In genomic region chr21:44710756-44711326, GRCh38 we compare ENCODE assay signal across 11 cellular contexts. TPM values are rescaled to one million over a fixed set of nuclear protein-coding genes. Genes with fewer than 3 reads are reported as not detected.
DNase-seq lines count a peak whose midpoint lies in the region; ATAC-seq and TF ChIP-seq lines count a peak whose summit lies in the region.
"Had no signal": no experiment of that assay in that cellular context is flagged by ENCODE, and none has a peak within 500 bp of the region (broad histone marks: within the 10 kb centered on the region; RNA-seq: fewer than 3 reads in every experiment).

No MANE protein-coding gene starts in this region.

- peaks cover 3% of the 10 kb centered on the region for H3K36me3 Mint-ChIP-seq in activated T-cell treated with anti-CD3 and anti-CD28 coated beads, Interleukin-2, amount 50 U/mL, for 24 hours (ENCODE audit: low read depth)
- H3K36me3 Mint-ChIP-seq in CD14-positive monocyte, result peaks cover 0 to 9% of the 10 kb centered on the region in 2 donors

- H3K9me3 Mint-ChIP-seq in activated T-cell treated with anti-CD3 and anti-CD28 coated beads, Interleukin-2, amount 50 U/mL, for 24 hours, result peaks cover 4% of the 10 kb centered on the region
- H3K9me3 Mint-ChIP-seq in CD14-positive monocyte, result peaks cover 4 to 32% (median 17%) of the 10 kb centered on the region in 7 donors
- H3K9me3 Mint-ChIP-seq: neural crest cell had no signal

- peak overlapping the region; percentile 18 for H3K4me3 Mint-ChIP-seq in activated T-cell treated with anti-CD3 and anti-CD28 coated beads, Interleukin-2, amount 50 U/mL, for 24 hours
- peak overlapping the region in 1 of 2 donors; percentile 64 for H3K4me3 Mint-ChIP-seq in CD14-positive monocyte
- H3K4me3 Mint-ChIP-seq: neural crest cell had no signal

- peaks cover 89% of the 10 kb centered on the region for H3K27me3 Mint-ChIP-seq in activated T-cell treated with anti-CD3 and anti-CD28 coated beads, Interleukin-2, amount 50 U/mL, for 24 hours
- H3K27me3 Mint-ChIP-seq in CD14-positive monocyte (ENCODE audit: low read depth in 3 of 3), result peaks cover 93 to 100% (median 98%) of the 10 kb centered on the region in 3 donors

- peak; percentile 58 for DNase-seq in ELF-1 (ENCODE audit: low read depth, low spot score)
- peak; percentile 73 for DNase-seq in NCI-H146 treated with DMSO at 0.1 percent for 48 hours (lab: John Stamatoyannopoulos, UW; ENCODE audit: unreplicated experiment)
- no peak for DNase-seq in activated T-cell treated with anti-CD3 and anti-CD28 coated beads, Interleukin-2, amount 50 U/mL, for 24 hours
- peak; percentile 78 for DNase-seq in mesenteric fat pad (ENCODE audit: low spot score)
- no peak for DNase-seq in HuH-7 (ENCODE audit: low spot score)
- no peak for DNase-seq in CD14-positive monocyte (ENCODE audit: low spot score)
- no peak for DNase-seq in SK-N-DZ (ENCODE audit: low spot score)
- DNase-seq: amygdala had no signal

- no peak for ATAC-seq in GM19324 (IDR thresholded peaks at IDR 0.05; ENCODE audit: low FRiP score, unreplicated experiment)

- no peak overlapping the region for H3K27ac Mint-ChIP-seq in activated T-cell treated with anti-CD3 and anti-CD28 coated beads, Interleukin-2, amount 50 U/mL, for 24 hours
- H3K27ac Mint-ChIP-seq in CD14-positive monocyte, result peak overlapping the region in 1 of 7 donors; percentile 5

- peaks cover 36% of the 10 kb centered on the region for H3K4me1 Mint-ChIP-seq in activated T-cell treated with anti-CD3 and anti-CD28 coated beads, Interleukin-2, amount 50 U/mL, for 24 hours (ENCODE audit: low read depth)
- H3K4me1 Mint-ChIP-seq in CD14-positive monocyte, result peaks cover 1% of the 10 kb centered on the region

- TF ChIP-seq CTCF in CD14-positive monocyte (IDR thresholded peaks at IDR 0.05), result no peak

- intact Hi-C loops in CD14-positive monocyte (cut with micrococcal nuclease), result no loop called here

RNA-seq across cellular contexts. Expression of gene TSPEAR, which starts 0.5 kb away (rescaled TPM):
- total RNA-seq in mesenteric fat pad, result not detected
- not detected for polyA plus RNA-seq in CD14-positive monocyte
- not detected in 2 replicates for polyA plus RNA-seq in SK-N-DZ (2014; cell fraction: cytosol; rRNA removed)
- polyA plus RNA-seq in SK-N-DZ (2014; cell fraction: nucleus; rRNA removed), result not detected in 2 replicates
- total RNA-seq: Daoy, neural crest cell had no signal

RNA-seq across cellular contexts. Expression of gene KRTAP10-12, which starts 13.9 kb away (rescaled TPM):
- not detected for total RNA-seq in mesenteric fat pad
- not detected for polyA plus RNA-seq in CD14-positive monocyte
- polyA plus RNA-seq in SK-N-DZ (2014; cell fraction: cytosol; rRNA removed), result not detected in 2 replicates
- not detected in 2 replicates for polyA plus RNA-seq in SK-N-DZ (2014; cell fraction: nucleus; rRNA removed)
- total RNA-seq: Daoy, neural crest cell had no signal

RNA-seq across cellular contexts. Expression of gene KRTAP12-1, which starts 28.9 kb away (rescaled TPM):
- total RNA-seq in mesenteric fat pad, result not detected
- polyA plus RNA-seq in CD14-positive monocyte, result not detected
- polyA plus RNA-seq in SK-N-DZ (2014; cell fraction: cytosol; rRNA removed), result not detected in 2 replicates
- polyA plus RNA-seq in SK-N-DZ (2014; cell fraction: nucleus; rRNA removed), result not detected in 2 replicates
- total RNA-seq: Daoy, neural crest cell had no signal

RNA-seq across cellular contexts. Expression of gene KRTAP12-2, which starts 44.1 kb away (rescaled TPM):
- not detected for total RNA-seq in mesenteric fat pad
- polyA plus RNA-seq in CD14-positive monocyte, result not detected
- not detected in 2 replicates for polyA plus RNA-seq in SK-N-DZ (2014; cell fraction: cytosol; rRNA removed)
- not detected in 2 replicates for polyA plus RNA-seq in SK-N-DZ (2014; cell fraction: nucleus; rRNA removed)
- total RNA-seq: Daoy, neural crest cell had no signal

RNA-seq across cellular contexts. Expression of gene KRTAP12-3, which starts 53.1 kb away (rescaled TPM):
- not detected for total RNA-seq in mesenteric fat pad
- polyA plus RNA-seq in CD14-positive monocyte, result not detected
- polyA plus RNA-seq in SK-N-DZ (2014; cell fraction: cytosol; rRNA removed), result not detected in 2 replicates
- polyA plus RNA-seq in SK-N-DZ (2014; cell fraction: nucleus; rRNA removed), result not detected in 2 replicates
- total RNA-seq: Daoy, neural crest cell had no signal

Comparison
In these comparisons a context has a peak if more than half of its experiments do, and no peak if none do; other contexts are left out.
1. DNase-seq: peak in ELF-1 (single experiment), NCI-H146 treated with DMSO at 0.1 percent for 48 hours (single experiment) and mesenteric fat pad (single experiment); none in activated T-cell treated with anti-CD3 and anti-CD28 coated beads, Interleukin-2, amount 50 U/mL, for 24 hours (single experiment), HuH-7 (single experiment), CD14-positive monocyte (single experiment) and SK-N-DZ (single experiment).